ENCODE assay signal across 8 cellular contexts in genomic region chr14:51093371-51094281, GRCh38. TPM values are rescaled to one million over a fixed set of nuclear protein-coding genes. Genes with fewer than 3 reads are reported as not detected.
DNase-seq lines count a peak whose midpoint lies in the region; ATAC-seq, FAIRE-seq and TF ChIP-seq lines count a peak whose summit lies in the region.

No MANE protein-coding gene starts in this region.

- SMC1A ChIA-PET in GM12878 (lab: Charles Lee; ENCODE audit: uncharacterized antibody, unreplicated experiment), result no interaction called here

- H3K4me1 ChIP-seq in CD8-positive, alpha-beta memory T cell (ENCODE audit: insufficient read depth, low read length), result peaks cover 5% of the 10 kb centered on the region
- H3K4me1 ChIP-seq in Loucy (ENCODE audit: insufficient read depth, low read length, poor library complexity, severe bottlenecking), result peaks cover 15% of the 10 kb centered on the region
- H3K4me1 ChIP-seq in GM12878 (ENCODE audit: control insufficient read depth, insufficient read depth, low read length), result peaks cover 16% of the 10 kb centered on the region

- peak overlapping the region; percentile 86 to 95 (median 91) for H3K4me3 Mint-ChIP-seq in CD8-positive, alpha-beta memory T cell

- WGBS in GM12878 (ENCODE audit: insufficient coverage, insufficient replicate concordance, low lambda C conversion rate, missing lambda C conversion rate), result 28% methylated on average over 50 of the region's 68 CpGs

- no peaks in the 10 kb centered on the region for H3K9me3 Mint-ChIP-seq in CD8-positive, alpha-beta memory T cell

- POLR2A ChIA-PET in CD8-positive, alpha-beta memory T cell (lab: Charles Lee), result no interaction called here
- POLR2A ChIA-PET in GM12878 (lab: Charles Lee), result no interaction called here

- no peaks in the 10 kb centered on the region for H3K9me3 ChIP-seq in CD8-positive, alpha-beta memory T cell (ENCODE audit: low read length)
- H3K9me3 ChIP-seq in Loucy (ENCODE audit: insufficient read depth, low read depth, low read length) (no peaks in the 10 kb centered on the region), GM12878 (replicated peaks; ENCODE audit: control insufficient read depth, insufficient read depth, low read length) (no peaks in the 10 kb centered on the region)

- peaks cover 5% of the 10 kb centered on the region; the same call in 1 of the 2 replicates for H3F3A ChIP-seq in Loucy (ENCODE audit: low read depth)

- in situ Hi-C loops in GM12878 (cut with MboI), result no loop called here

- TF ChIP-seq CTCF in Loucy (conservative IDR thresholded peaks at IDR 0.05; ENCODE audit: low read length) (no peak; the same call in 1 of the 2 replicates), GM12878 (IDR thresholded peaks at IDR 0.05 in 2 of 3, conservative IDR thresholded peaks at IDR 0.05 in 1 of 3; ENCODE audit: control insufficient read depth in 2 of 3, extremely low read depth in 1 of 3, insufficient read depth in 1 of 3, low read depth in 3 of 3, low read length in 3 of 3) (peak; percentile 12 to 50 (median 34)), kidney epithelial cell (IDR thresholded peaks at IDR 0.05; ENCODE audit: insufficient read depth, low read length, poor library complexity, severe bottlenecking) (peak; percentile 53)

- no peak for FAIRE-seq in GM12878 (lab: Jason Lieb, UNC)

- H3K4me2 ChIP-seq in Loucy (ENCODE audit: low read depth, low read length, poor library complexity, severe bottlenecking) (peak overlapping the region; percentile 89), GM12878 (ENCODE audit: control insufficient read depth, insufficient read depth) (peak overlapping the region; percentile 99)

- H3K79me2 ChIP-seq in Loucy (ENCODE audit: insufficient read depth, low read length), result no peaks in the 10 kb centered on the region
- no peaks in the 10 kb centered on the region for H3K79me2 ChIP-seq in GM12878 (ENCODE audit: control insufficient read depth, insufficient read depth, low read length)

- intact Hi-C loops in GM12878 (cut with micrococcal nuclease; ENCODE audit: unreplicated experiment), result no loop called here

- H2AFZ ChIP-seq in Loucy (ENCODE audit: low read length) (no peak overlapping the region), GM12878 (ENCODE audit: control insufficient read depth, low read depth, low read length) (peak overlapping the region; percentile 7)

- peak overlapping the region; percentile 33 for H3K4me3 ChIP-seq in CD8-positive, alpha-beta memory T cell (ENCODE audit: low read length)
- H3K4me3 ChIP-seq in Loucy (ENCODE audit: low read length, poor library complexity, severe bottlenecking), result peak overlapping the region; percentile 80
- H3K4me3 ChIP-seq in GM12878, result peak overlapping the region; percentile 67; the same call in 1 of the 2 replicates
- peak overlapping the region; percentile 54 for H3K4me3 ChIP-seq in kidney epithelial cell (ENCODE audit: low read depth, low read length)

- H3K36me3 Mint-ChIP-seq in CD8-positive, alpha-beta memory T cell, result peaks cover 0 to 5% (median 0%) of the 10 kb centered on the region in 3 donors

- no peaks in the 10 kb centered on the region for H3K9me2 ChIP-seq in Loucy (replicated peaks; ENCODE audit: low read depth, low read length)

- peak overlapping the region in 1 of 8 donors; percentile 2 for H3K27ac Mint-ChIP-seq in CD8-positive, alpha-beta memory T cell

- H4K20me1 ChIP-seq in Loucy (ENCODE audit: insufficient read depth, low read length, poor library complexity, severe bottlenecking) (no peaks in the 10 kb centered on the region), GM12878 (ENCODE audit: control insufficient read depth, insufficient read depth) (no peaks in the 10 kb centered on the region)

- BruUV-seq in GM12878 (replicated peaks; lab: Mats Ljungman, UMichigan), result no TSS peak

- TF ChIP-seq POLR2A in Raji (IDR thresholded peaks at IDR 0.05; ENCODE audit: insufficient read depth, low read depth, low read length), result peak; percentile 47; the same call in 1 of the 2 replicates
- TF ChIP-seq POLR2A in GM12878 (IDR thresholded peaks at IDR 0.05; ENCODE audit: low read depth, low read length), result no peak

- no peaks in the 10 kb centered on the region for H3K36me3 ChIP-seq in CD8-positive, alpha-beta memory T cell (ENCODE audit: insufficient read depth, low read length)
- H3K36me3 ChIP-seq in Loucy (ENCODE audit: insufficient read depth, low read length) (no peaks in the 10 kb centered on the region), GM12878 (ENCODE audit: control insufficient read depth in 2 of 2, insufficient read depth in 2 of 2, low read length in 1 of 2) (no peaks in the 10 kb centered on the region), kidney epithelial cell (ENCODE audit: control insufficient read depth, insufficient read depth, low read length) (no peaks in the 10 kb centered on the region)

- no peak overlapping the region for H3K9ac ChIP-seq in Loucy (ENCODE audit: low read depth, low read length, poor library complexity, severe bottlenecking)
- no peak overlapping the region for H3K9ac ChIP-seq in GM12878 (ENCODE audit: control insufficient read depth, insufficient read depth, low read length)

- H3K4me1 Mint-ChIP-seq in CD8-positive, alpha-beta memory T cell, result peaks cover 13 to 28% (median 14%) of the 10 kb centered on the region in 3 donors

- 0 out of 2 replicates have a peak, but pooled peaks have one; percentile 20 for TF ChIP-seq RAD21 in GM12878 (IDR thresholded peaks at IDR 0.05; ENCODE audit: insufficient read depth, low read depth, low read length)

- RAD21 ChIA-PET in GM12878 (lab: Charles Lee; ENCODE audit: unreplicated experiment), result no interaction called here

- CTCF ChIA-PET in CD8-positive, alpha-beta memory T cell (lab: Charles Lee), result no interaction called here
- CTCF ChIA-PET in GM12878 (lab: Yijun Ruan, JAX), result no interaction called here

- TF ChIP-seq EP300 in GM12878 (IDR thresholded peaks at IDR 0.05; ENCODE audit: borderline replicate concordance in 1 of 2, control insufficient read depth in 1 of 2, low read depth in 2 of 2, low read length in 2 of 2), result no peak

- H3K27me3 Mint-ChIP-seq in CD8-positive, alpha-beta memory T cell, result peaks cover 18 to 26% of the 10 kb centered on the region in 2 donors

- no peak overlapping the region for H3K27ac ChIP-seq in CD8-positive, alpha-beta memory T cell (ENCODE audit: low read depth, low read length)
- H3K27ac ChIP-seq in GM12878 (ENCODE audit: control insufficient read depth, insufficient read depth), result no peak overlapping the region

- ATAC-seq in GM12878, result peak; percentile 24; the same call in 2 of the 3 replicates

- DNase-seq in CD8-positive, alpha-beta memory T cell, result peak in 3 of 5 donors; percentile 37 to 65 (median 59)
- DNase-seq in GM12878 (ENCODE audit: low read depth, low spot score) (no peak), kidney epithelial cell (ENCODE audit: low read depth) (no peak), SW480 (ENCODE audit: low spot score) (no peak), mucosa of gallbladder (ENCODE audit: low spot score) (no peak)
- DNase-seq in stimulated activated CD4-positive, alpha-beta T cell treated with anti-CD3 and anti-CD28 coated beads, Interleukin-2, amount 100 ng/mL, for 24 hours, result peak; percentile 49 to 63

- H3K27me3 ChIP-seq in CD8-positive, alpha-beta memory T cell (ENCODE audit: insufficient read depth, low read length, poor library complexity, severe bottlenecking), result peaks cover 5% of the 10 kb centered on the region
- H3K27me3 ChIP-seq in Loucy (ENCODE audit: insufficient read depth, low read length, poor library complexity, severe bottlenecking) (no peaks in the 10 kb centered on the region), GM12878 (replicated peaks in 1 of 2; ENCODE audit: control insufficient read depth in 2 of 2, insufficient read depth in 2 of 2, low read length in 1 of 2) (peaks cover 16 to 20% of the 10 kb centered on the region in 2 experiments), kidney epithelial cell (ENCODE audit: control insufficient read depth, insufficient read depth, low read length) (peaks cover 22% of the 10 kb centered on the region)

TF ChIP-seq in GM12878, 131 proteins besides CTCF, POLR2A, EP300 and RAD21:
- TF ChIP-seq YBX1 (IDR thresholded peaks at IDR 0.05) (no peak), MTA3 (IDR thresholded peaks at IDR 0.05; ENCODE audit: borderline replicate concordance, low read length) (no peak), SMAD5 (IDR thresholded peaks at IDR 0.05; ENCODE audit: low read depth) (no peak), HDAC6 (IDR thresholded peaks at IDR 0.05; ENCODE audit: unreplicated experiment) (peak; percentile 27), SUZ12 (IDR thresholded peaks at IDR 0.05; ENCODE audit: unreplicated experiment) (peak; percentile 39)

RNA-seq across cellular contexts. Expression of gene TRIM9, which starts 1.3 kb away (rescaled TPM):
- 1 to 10 TPM in 1 of 2 experiments, under 1 TPM in 1; 0.85 to 1.0 TPM for total RNA-seq in CD8-positive, alpha-beta memory T cell
- polyA plus RNA-seq in CD8-positive, alpha-beta memory T cell, result 0.05 TPM
- total RNA-seq in GM12878 (2013; cell fraction: nucleolus; rRNA removed), result 1.2 and 2.0 TPM in 2 replicates
- 0.11 and 0.22 TPM in 2 replicates for total RNA-seq in GM12878 (2014; rRNA removed)
- total RNA-seq in GM12878 (2014; rRNA removed; fragmentation: Illumina TruSeq; extraction: Trizol), result 0.09 TPM in 2 replicates
- 0.18 and 0.19 TPM in 2 replicates for total RNA-seq in GM12878 (2021)
- polyA plus RNA-seq in GM12878 (2011; ENCODE audit: low read depth), result 0.04 TPM
- polyA plus RNA-seq in GM12878 (2011; rRNA removed), result 0.12 and 0.26 TPM in 2 replicates
- polyA plus RNA-seq in GM12878 (2011; cell fraction: cytosol; rRNA removed), result 0.12 and 0.13 TPM in 2 replicates
- polyA plus RNA-seq in GM12878 (2011; cell fraction: nucleus; rRNA removed), result 0.69 and 0.70 TPM in 2 replicates
- polyA plus RNA-seq in GM12878 (2012), result 0.07 and 0.13 TPM in 2 replicates
- polyA plus RNA-seq in GM12878 (2014; fragmentation: Illumina TruSeq; extraction: Trizol), result 0.03 and 0.10 TPM in 2 replicates
- under 1 TPM in 1 of 2 experiments, not detected in 1; 0.04 TPM for polyA plus RNA-seq in GM12878 (2014; fragmentation: Nextera tagmentation; extraction: Ambion mirVana)
- 0.12 and 0.20 TPM in 2 replicates for polyA plus RNA-seq in GM12878 (2014; rRNA removed)
- polyA plus RNA-seq in GM12878 (2016; fragmentation: Nextera tagmentation; extraction: Ambion mirVana), result under 1 TPM in 1 of 2 experiments, not detected in 1; 0.05 TPM
- 0.15 and 0.29 TPM in 2 replicates for polyA minus RNA-seq in GM12878 (2011; rRNA and poly(A)+ RNA removed)
- not detected in 2 replicates for polyA minus RNA-seq in GM12878 (2011; cell fraction: cytosol; rRNA and poly(A)+ RNA removed)
- 0.48 and 0.73 TPM in 2 replicates for polyA minus RNA-seq in GM12878 (2011; cell fraction: nucleus; rRNA and poly(A)+ RNA removed)
- 0.92 and 1.2 TPM in 2 replicates for total RNA-seq in kidney epithelial cell
- total RNA-seq in mucosa of gallbladder, result 31.2 TPM

Comparison
In these comparisons a context has a peak if more than half of its experiments do, and no peak if none do; other contexts are left out.
1. DNase-seq: peak in CD8-positive, alpha-beta memory T cell (3 of 5) and stimulated activated CD4-positive, alpha-beta T cell treated with anti-CD3 and anti-CD28 coated beads, Interleukin-2, amount 100 ng/mL, for 24 hours (2 of 2); none in GM12878 (single experiment), kidney epithelial cell (single experiment), SW480 (single experiment) and mucosa of gallbladder (single experiment).
2. RNA of gene TRIM9, which starts 1.3 kb away (total RNA-seq): 31.2 TPM in mucosa of gallbladder (single experiment); 0.85 to 1.0 TPM in CD8-positive, alpha-beta memory T cell, 0.92 to 1.2 TPM in kidney epithelial cell and 0.09 to 2.0 TPM in GM12878; every median in the first group is over 10 times any median in the second.
3. Peak in every context shown above with its lines, with median percentiles within 50 percentile points of each other: H3K4me3 ChIP-seq.